In the genomic region with DNA sequence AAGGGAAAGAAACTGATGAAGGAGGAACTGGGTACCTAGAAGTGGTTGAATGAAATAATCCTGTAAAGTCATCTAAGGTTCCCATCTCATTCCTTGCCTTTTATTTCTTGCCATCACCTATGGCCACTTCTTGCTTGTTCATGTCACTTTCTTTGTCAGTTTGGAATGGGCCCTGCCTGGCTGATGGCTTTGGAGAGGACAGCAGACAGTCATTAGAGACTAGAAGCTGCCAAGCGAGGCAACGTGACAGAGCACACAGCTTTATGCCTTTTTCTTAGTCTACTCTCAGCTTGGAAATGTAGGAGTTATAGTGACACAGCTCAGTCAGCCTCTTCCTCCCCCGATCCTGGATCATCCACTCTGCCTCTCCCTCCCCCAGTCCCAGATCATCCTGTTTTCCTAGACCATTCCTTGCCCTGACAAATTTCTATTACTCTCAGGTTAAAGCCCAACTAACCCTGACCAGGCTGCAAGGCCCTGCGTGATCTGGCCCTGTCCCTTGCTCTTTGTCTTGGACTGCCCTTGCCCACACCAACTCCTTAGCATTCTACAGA, we compare ENCODE assay signal across 1 cellular context.
TF ChIP-seq lines count a peak whose summit lies in the region.

No MANE protein-coding gene starts in this region.

TF ChIP-seq in IMR-90, 13 proteins besides CTCF, POLR2A, EP300 and RAD21 (continued from another document):
- TF ChIP-seq RCOR1 (IDR thresholded peaks at IDR 0.05; ENCODE audit: insufficient replicate concordance, low read length) (no peak), CEBPB (IDR thresholded peaks at IDR 0.05; ENCODE audit: low read depth, low read length) (no peak), FOS (IDR thresholded peaks at IDR 0.05; ENCODE audit: low read depth, low read length) (no peak), MAZ (IDR thresholded peaks at IDR 0.05; ENCODE audit: borderline replicate concordance, low read depth, low read length) (no peak), NFE2L2 (IDR thresholded peaks at IDR 0.05; ENCODE audit: low read depth, low read length) (no peak)
- TF ChIP-seq, protein P1, sequence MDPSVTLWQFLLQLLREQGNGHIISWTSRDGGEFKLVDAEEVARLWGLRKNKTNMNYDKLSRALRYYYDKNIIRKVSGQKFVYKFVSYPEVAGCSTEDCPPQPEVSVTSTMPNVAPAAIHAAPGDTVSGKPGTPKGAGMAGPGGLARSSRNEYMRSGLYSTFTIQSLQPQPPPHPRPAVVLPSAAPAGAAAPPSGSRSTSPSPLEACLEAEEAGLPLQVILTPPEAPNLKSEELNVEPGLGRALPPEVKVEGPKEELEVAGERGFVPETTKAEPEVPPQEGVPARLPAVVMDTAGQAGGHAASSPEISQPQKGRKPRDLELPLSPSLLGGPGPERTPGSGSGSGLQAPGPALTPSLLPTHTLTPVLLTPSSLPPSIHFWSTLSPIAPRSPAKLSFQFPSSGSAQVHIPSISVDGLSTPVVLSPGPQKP (IDR thresholded peaks at IDR 0.05; ENCODE audit: borderline replicate concordance, low read depth, low read length): no peak
